ENCODE assay signal across 16 cellular contexts in the genomic region with DNA sequence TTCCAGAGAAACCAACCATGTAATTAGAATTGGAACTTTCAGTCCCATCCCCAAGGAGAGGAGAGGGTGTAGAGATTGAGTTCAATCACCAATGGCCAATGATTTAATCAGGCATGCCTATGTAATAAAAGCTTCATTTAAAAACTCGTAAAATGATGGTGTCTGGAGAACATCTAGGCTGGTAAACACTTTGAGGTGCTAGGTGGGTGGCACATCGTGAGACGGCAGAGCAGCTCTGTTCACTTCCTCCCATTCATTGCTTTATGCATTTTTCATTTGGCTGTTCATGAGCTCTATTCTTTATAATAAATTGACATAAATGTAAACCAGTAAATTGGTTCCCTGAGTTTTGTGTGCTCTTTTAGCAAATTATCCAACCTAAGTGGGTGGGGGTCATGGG.
"Had no signal": no experiment of that assay in that cellular context is flagged by ENCODE, and none has a peak within 500 bp of the region (broad histone marks: within the 10 kb centered on the region; RNA-seq: fewer than 3 reads in every experiment).

No MANE protein-coding gene starts in this region.

- H3K9me3 Mint-ChIP-seq: neural progenitor cell; T-helper 1 cell treated with Interleukin-12 subunit alpha and Interleukin-12 subunit beta and Interleukin-4 antibody, amounts not matched to agents 30 μg/mL and 1 μg/mL, for 36 hours; WTC11 had no signal

- H3K4me1 Mint-ChIP-seq: neural progenitor cell had no signal

- FAIRE-seq: endothelial cell of umbilical vein, urothelium cell line had no signal

- ATAC-seq: gastrocnemius medialis, heart right ventricle, left lung, WTC11 had no signal

- H3K4me3 Mint-ChIP-seq: neural progenitor cell; T-helper 1 cell treated with Interleukin-12 subunit alpha and Interleukin-12 subunit beta and Interleukin-4 antibody, amounts not matched to agents 30 μg/mL and 1 μg/mL, for 36 hours; WTC11 had no signal

- H3K27ac Mint-ChIP-seq: neural progenitor cell; T-helper 1 cell treated with Interleukin-12 subunit alpha and Interleukin-12 subunit beta and Interleukin-4 antibody, amounts not matched to agents 30 μg/mL and 1 μg/mL, for 36 hours had no signal

- DNase-seq: activated CD4-positive, alpha-beta T cell treated with anti-CD3 and anti-CD28 coated beads, Interleukin-2, amount 50 U/mL, for 1 hour; colonic mucosa; gastrocnemius medialis; heart right ventricle; islet precursor cell; left lung; mesenchymal stem cell; SK-N-SH; stimulated activated CD4-positive, alpha-beta T cell treated with anti-CD3 and anti-CD28 coated beads, Interleukin-4, amount 100 ng/mL, for 1 hour; stimulated activated CD8-positive, alpha-beta memory T cell treated with anti-CD3 and anti-CD28 coated beads, Interleukin-4, amount 100 ng/mL, for 48 hours; thyroid gland had no signal
